ENCODE assay signal across 37 cellular contexts in genomic region chr4:121377065-121377464, GRCh38. TPM values are rescaled to one million over a fixed set of nuclear protein-coding genes. Genes with fewer than 3 reads are reported as not detected.
"Had no signal": no experiment of that assay in that cellular context is flagged by ENCODE, and none has a peak within 500 bp of the region (broad histone marks: within the 10 kb centered on the region; RNA-seq: fewer than 3 reads in every experiment).

No MANE protein-coding gene starts in this region.

- DNase-seq: activated B cell treated with CpG ODN at 0.5 μM for 24 hours; activated CD4-positive, alpha-beta memory T cell treated with anti-CD3 and anti-CD28 coated beads for 36 hours; activated CD4-positive, alpha-beta T cell treated with anti-CD3 and anti-CD28 coated beads for 4 hours; activated CD4-positive, alpha-beta T cell treated with anti-CD3 and anti-CD28 coated beads, Interleukin-2, amount 50 U/mL, for 1 hour; activated CD4-positive, CD25-positive, alpha-beta regulatory T cell treated with anti-CD3 and anti-CD28 coated beads, Interleukin-2, amount 50 U/mL, for 72 hours; activated CD8-positive, alpha-beta memory T cell treated with anti-CD3 and anti-CD28 coated beads, Interleukin-2, amount 50 U/mL, for 4 hours; activated naive CD4-positive, alpha-beta T cell treated with anti-CD3 and anti-CD28 coated beads, Interleukin-2, amount 10 ng/mL, durations not matched to agents 7 days and 5 days; activated naive CD8-positive, alpha-beta T cell treated with anti-CD3 and anti-CD28 coated beads, Interleukin-2, amount 50 U/mL, for 24 hours; activated T-cell treated with anti-CD3 and anti-CD28 coated beads for 4 hours; activated T-cell treated with anti-CD3 and anti-CD28 coated beads, Interleukin-2, amount 50 U/mL, for 4 hours; aorta; brain microvascular endothelial cell; Kasumi-1; KG1; NCI-H1105; NCI-H1417 treated with DMSO at 0.1 percent for 48 hours; NCI-H187 treated with DMSO at 0.1 percent for 48 hours; NCI-H2081; NCI-H345; NCI-H524 treated with DMSO at 0.1 percent for 48 hours; NCI-H748 treated with DMSO at 0.1 percent for 48 hours; NK-92 treated with Interleukin-12 subunit alpha and Interleukin-12 subunit beta, amount 100 ng/mL, for 24 hours; PC-3; Peyer's patch; RPMI8226; SHP77 treated with DMSO at 0.1 percent for 48 hours; SW 1271; T-helper 1 cell; T-helper 2 cell; T-helper 9 cell had no signal

- H3K36me3 ChIP-seq: brain microvascular endothelial cell, cardiac muscle cell, Peyer's patch, SJSA1 had no signal

- H3K4me3 ChIP-seq: cardiac muscle cell, Peyer's patch, SJSA1 had no signal

- H3K27me3 ChIP-seq: Peyer's patch had no signal

- H3K27ac ChIP-seq: brain microvascular endothelial cell, cardiac muscle cell, Peyer's patch, SJSA1, VCaP had no signal

- H3K9me3 ChIP-seq: Peyer's patch, SJSA1 had no signal

RNA-seq across cellular contexts. Expression of gene QRFPR, which starts 3.8 kb away (rescaled TPM):
- total RNA-seq: activated B cell treated with CpG ODN at 0.5 μM for 24 hours; activated CD4-positive, alpha-beta memory T cell treated with anti-CD3 and anti-CD28 coated beads for 36 hours; activated T-cell treated with anti-CD3 and anti-CD28 coated beads, Interleukin-2, amount 50 U/mL, for 4 hours; activated T-helper 1 cell treated with anti-CD3 and anti-CD28 coated beads, Interleukin-12 subunit alpha, Interleukin-12 subunit beta, Interleukin-2, Interleukin-4 antibody, amounts not matched to agents 30 ng/mL and 10 ng/mL and 1 ng/mL, durations not matched to agents 14 hours and 24 hours and 36 hours; chondrocyte; M059J; NCI-H460; PC-3; Peyer's patch; SJSA1 had no signal
- polyA plus RNA-seq: aorta had no signal
